In the genomic region with DNA sequence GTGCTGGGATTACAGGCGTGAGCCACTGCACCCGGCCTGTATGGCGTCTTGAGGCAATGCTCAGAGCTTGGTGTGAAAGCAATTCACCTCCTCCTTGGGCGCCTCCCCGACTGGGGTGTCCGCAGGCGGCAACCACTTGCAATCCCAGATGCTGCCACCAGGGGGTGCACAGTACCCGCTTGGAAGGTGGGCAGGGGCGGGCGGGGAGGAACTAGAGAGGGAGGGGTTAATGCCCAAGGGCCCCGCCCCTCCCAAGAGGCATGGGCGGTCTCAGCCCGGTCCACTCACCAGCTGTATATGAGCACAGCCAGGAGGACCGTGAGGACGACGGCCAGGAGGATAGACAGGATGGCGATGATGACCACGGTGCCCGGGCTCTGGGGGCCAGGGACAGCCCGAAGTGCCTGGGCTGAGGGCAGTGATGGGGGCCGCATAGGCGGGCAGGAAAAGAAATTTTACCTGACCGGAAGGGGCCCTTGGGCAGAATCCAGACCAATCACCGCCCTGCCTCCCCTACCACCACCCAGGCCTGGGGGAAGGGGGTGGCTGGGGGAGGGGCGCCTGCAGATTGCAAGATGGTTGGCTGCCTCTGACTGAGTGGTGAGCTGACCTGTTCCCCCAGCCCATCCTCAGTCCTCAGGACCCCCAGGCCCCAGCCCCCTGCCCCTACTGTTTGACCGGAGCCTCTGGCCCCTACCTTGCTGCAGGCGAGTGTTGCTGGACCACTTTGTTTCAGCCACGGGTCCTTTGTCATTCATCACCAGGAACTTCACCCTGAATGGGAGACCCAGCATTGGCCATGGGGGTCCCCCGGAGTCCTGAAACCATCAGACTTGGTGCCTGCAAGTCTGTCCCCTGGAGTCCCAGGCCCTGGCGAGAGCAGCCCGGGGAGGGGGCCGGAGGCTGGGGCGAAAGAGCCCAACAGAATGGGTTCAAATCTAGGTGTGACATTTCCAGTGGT, we compare ENCODE assay signal across 1 cellular context.
A peak's percentile ranks its signal among the peaks of the same experiment; 100 is the strongest.
TF ChIP-seq lines count a peak whose summit lies in the region.

No MANE protein-coding gene starts in this region.

TF ChIP-seq in IMR-90, 13 proteins besides CTCF, POLR2A, EP300 and RAD21 (continued from another document):
- TF ChIP-seq SMC3 (IDR thresholded peaks at IDR 0.05; ENCODE audit: low read depth, low read length) = peak; percentile 26; the same call in 1 of the 2 replicates
